In the genomic region with DNA sequence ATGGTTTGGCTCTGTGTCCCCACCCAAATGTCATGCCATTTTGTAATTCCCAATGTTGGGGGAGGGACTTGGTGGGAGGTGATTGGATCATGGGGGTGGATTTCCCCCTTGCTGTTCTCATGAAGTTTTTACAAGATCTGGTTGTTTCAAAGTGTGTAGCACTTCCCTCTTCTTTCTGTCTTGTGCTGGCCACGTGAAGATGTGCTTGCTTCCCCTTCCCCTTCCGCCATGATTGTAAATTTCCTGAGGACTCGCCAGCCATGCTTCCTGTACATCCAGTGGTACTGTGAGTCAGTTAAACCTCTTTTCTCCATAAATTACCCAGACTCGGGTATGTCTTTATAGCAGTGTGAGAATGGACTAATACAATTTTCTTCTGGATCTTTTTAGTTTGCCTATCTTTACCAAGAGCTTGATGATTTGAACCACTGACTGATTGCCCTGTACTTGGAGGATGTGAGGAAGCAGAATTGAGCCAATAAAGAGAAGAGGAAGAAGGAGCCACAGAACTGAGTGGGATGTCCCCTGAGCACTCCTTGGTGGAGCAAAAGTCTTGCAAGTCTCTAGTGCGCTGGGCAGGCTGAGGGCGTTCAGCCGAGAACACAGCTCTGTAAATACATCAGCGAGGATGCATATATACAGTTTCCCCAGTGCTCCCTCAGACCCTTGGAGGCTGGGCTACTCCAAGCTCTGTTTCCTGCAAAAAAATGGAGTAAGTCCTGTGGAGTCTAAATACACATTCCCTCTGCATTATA, we compare ENCODE assay signal across 26 cellular contexts.
"Had no signal": no experiment of that assay in that cellular context is flagged by ENCODE, and none has a peak within 500 bp of the region (broad histone marks: within the 10 kb centered on the region; RNA-seq: fewer than 3 reads in every experiment).

No MANE protein-coding gene starts in this region.

- H3K9ac ChIP-seq: neural progenitor cell had no signal

- H3K4me1 ChIP-seq: heart left ventricle, neural progenitor cell, right atrium auricular region, tibial artery had no signal

- H3K27ac ChIP-seq: neural progenitor cell, right atrium auricular region, suprapubic skin, tibial artery, WERI-Rb-1 had no signal

- H3K36me3 ChIP-seq: neural progenitor cell, right atrium auricular region, suprapubic skin, tibial artery, WERI-Rb-1 had no signal

- H3K4me3 ChIP-seq: dorsolateral prefrontal cortex, heart left ventricle, neural progenitor cell, right atrium auricular region, suprapubic skin, tibial artery had no signal

- FAIRE-seq: bronchial epithelial cell, colon, endothelial cell of umbilical vein, kidney had no signal

- H3K4me2 ChIP-seq: neural progenitor cell had no signal

- ATAC-seq: activated CD4-positive, CD25-positive, alpha-beta regulatory T cell treated with anti-CD3 and anti-CD28 coated beads, Interleukin-2, amount 50 U/mL, for 24 hours; effector memory CD8-positive, alpha-beta T cell; left colon; naive thymus-derived CD8-positive, alpha-beta T cell had no signal

- H3K27me3 ChIP-seq: dorsolateral prefrontal cortex, heart left ventricle, neural progenitor cell, right atrium auricular region, suprapubic skin, tibial artery had no signal

- H3K9me3 ChIP-seq: heart left ventricle, right atrium auricular region, suprapubic skin, tibial artery had no signal

- DNase-seq: activated CD4-positive, alpha-beta T cell treated with anti-CD3 and anti-CD28 coated beads for 48 hours; activated CD4-positive, alpha-beta T cell treated with anti-CD3 and anti-CD28 coated beads, Interleukin-2, amount 50 U/mL, for 48 hours; activated CD8-positive, alpha-beta memory T cell treated with anti-CD3 and anti-CD28 coated beads for 24 hours; activated effector memory CD4-positive, alpha-beta T cell treated with Interleukin-2 at 50 U/mL for 16 hours; activated naive CD4-positive, alpha-beta T cell treated with anti-CD3 and anti-CD28 coated beads for 36 hours; activated naive CD8-positive, alpha-beta T cell treated with anti-CD3 and anti-CD28 coated beads for 36 hours; effector memory CD8-positive, alpha-beta T cell; immature natural killer cell; kidney; left colon; naive thymus-derived CD8-positive, alpha-beta T cell; stimulated activated CD4-positive, alpha-beta T cell treated with anti-CD3 and anti-CD28 coated beads, Interleukin-15, amount 100 ng/mL, for 24 hours; stimulated activated CD4-positive, alpha-beta T cell treated with anti-CD3 and anti-CD28 coated beads, Interleukin-2, amount 100 ng/mL, for 24 hours; stimulated activated naive CD4-positive, alpha-beta T cell; T-helper 9 cell; WERI-Rb-1 had no signal
